ENCODE assay signal across 1 cellular context in genomic region chr7:95871078-95871848, GRCh38.
TF ChIP-seq lines count a peak whose summit lies in the region.

No MANE protein-coding gene starts in this region.

TF ChIP-seq in HEK293, 187 proteins besides CTCF, POLR2A, EP300 and RAD21 (continued from another document):
- TF ChIP-seq, protein P1, sequence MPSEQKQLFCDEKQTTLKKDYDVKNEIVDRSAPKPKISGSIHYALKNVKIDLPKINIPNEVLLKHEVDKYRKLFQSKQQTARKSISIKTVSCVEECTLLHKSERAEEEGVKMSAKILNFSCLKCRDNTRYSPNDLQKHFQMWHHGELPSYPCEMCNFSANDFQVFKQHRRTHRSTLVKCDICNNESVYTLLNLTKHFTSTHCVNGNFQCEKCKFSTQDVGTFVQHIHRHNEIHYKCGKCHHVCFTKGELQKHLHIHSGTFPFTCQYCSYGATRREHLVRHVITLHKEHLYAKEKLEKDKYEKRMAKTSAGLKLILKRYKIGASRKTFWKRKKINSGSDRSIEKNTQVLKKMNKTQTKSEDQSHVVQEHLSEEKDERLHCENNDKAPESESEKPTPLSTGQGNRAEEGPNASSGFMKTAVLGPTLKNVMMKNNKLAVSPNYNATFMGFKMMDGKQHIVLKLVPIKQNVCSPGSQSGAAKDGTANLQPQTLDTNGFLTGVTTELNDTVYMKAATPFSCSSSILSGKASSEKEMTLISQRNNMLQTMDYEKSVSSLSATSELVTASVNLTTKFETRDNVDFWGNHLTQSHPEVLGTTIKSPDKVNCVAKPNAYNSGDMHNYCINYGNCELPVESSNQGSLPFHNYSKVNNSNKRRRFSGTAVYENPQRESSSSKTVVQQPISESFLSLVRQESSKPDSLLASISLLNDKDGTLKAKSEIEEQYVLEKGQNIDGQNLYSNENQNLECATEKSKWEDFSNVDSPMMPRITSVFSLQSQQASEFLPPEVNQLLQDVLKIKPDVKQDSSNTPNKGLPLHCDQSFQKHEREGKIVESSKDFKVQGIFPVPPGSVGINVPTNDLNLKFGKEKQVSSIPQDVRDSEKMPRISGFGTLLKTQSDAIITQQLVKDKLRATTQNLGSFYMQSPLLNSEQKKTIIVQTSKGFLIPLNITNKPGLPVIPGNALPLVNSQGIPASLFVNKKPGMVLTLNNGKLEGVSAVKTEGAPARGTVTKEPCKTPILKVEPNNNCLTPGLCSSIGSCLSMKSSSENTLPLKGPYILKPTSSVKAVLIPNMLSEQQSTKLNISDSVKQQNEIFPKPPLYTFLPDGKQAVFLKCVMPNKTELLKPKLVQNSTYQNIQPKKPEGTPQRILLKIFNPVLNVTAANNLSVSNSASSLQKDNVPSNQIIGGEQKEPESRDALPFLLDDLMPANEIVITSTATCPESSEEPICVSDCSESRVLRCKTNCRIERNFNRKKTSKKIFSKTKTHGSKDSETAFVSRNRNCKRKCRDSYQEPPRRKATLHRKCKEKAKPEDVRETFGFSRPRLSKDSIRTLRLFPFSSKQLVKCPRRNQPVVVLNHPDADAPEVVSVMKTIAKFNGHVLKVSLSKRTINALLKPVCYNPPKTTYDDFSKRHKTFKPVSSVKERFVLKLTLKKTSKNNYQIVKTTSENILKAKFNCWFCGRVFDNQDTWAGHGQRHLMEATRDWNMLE (tag by site-specific recombination; conservative IDR thresholded peaks at IDR 0.05; ENCODE audit: low read depth), result 0 out of 2 replicates have a peak, but pooled peaks have one; percentile 17
- TF ChIP-seq BCL11A (tag by site-specific recombination; IDR thresholded peaks at IDR 0.05; ENCODE audit: low read depth) (no peak), ZNF776 (tag by site-specific recombination; IDR thresholded peaks at IDR 0.05; ENCODE audit: borderline replicate concordance) (no peak), SP2 (tag by site-specific recombination; IDR thresholded peaks at IDR 0.05) (no peak), SCRT1 (tag by site-specific recombination; IDR thresholded peaks at IDR 0.05; ENCODE audit: borderline replicate concordance) (peak; percentile 7; the same call in 1 of the 2 replicates), ZSCAN30 (tag by site-specific recombination; IDR thresholded peaks at IDR 0.05) (peak; percentile 49; the same call in 1 of the 2 replicates), ZBTB17 (tag by site-specific recombination; IDR thresholded peaks at IDR 0.05) (no peak), ZBTB44 (tag by site-specific recombination; IDR thresholded peaks at IDR 0.05) (0 out of 2 replicates have a peak, but pooled peaks have one; percentile 5), ZNF660 (tag by site-specific recombination; IDR thresholded peaks at IDR 0.05) (peak; percentile 58; the same call in 1 of the 2 replicates), ZNF2 (tag by site-specific recombination; IDR thresholded peaks at IDR 0.05) (peak; percentile 46; the same call in 1 of the 2 replicates), BCL6B (tag by site-specific recombination; IDR thresholded peaks at IDR 0.05) (no peak), ZNF843 (tag by site-specific recombination; IDR thresholded peaks at IDR 0.05) (peak; percentile 65; the same call in 1 of the 2 replicates), ZNF549 (tag by site-specific recombination; IDR thresholded peaks at IDR 0.05) (0 out of 2 replicates have a peak, but pooled peaks have one; percentile 7), ZNF341 (tag by site-specific recombination; IDR thresholded peaks at IDR 0.05; ENCODE audit: low read depth) (no peak), PRDM4 (tag by site-specific recombination; IDR thresholded peaks at IDR 0.05) (0 out of 2 replicates have a peak, but pooled peaks have one; percentile 30), ZBTB1 (tag by site-specific recombination; IDR thresholded peaks at IDR 0.05) (no peak), ZXDB (tag by site-specific recombination; IDR thresholded peaks at IDR 0.05) (no peak), ZNF768 (tag by site-specific recombination; IDR thresholded peaks at IDR 0.05) (no peak), TCF7L2 (IDR thresholded peaks at IDR 0.05; ENCODE audit: borderline replicate concordance, low read depth, low read length) (peak; percentile 23; the same call in 1 of the 2 replicates), OSR2 (tag by site-specific recombination; IDR thresholded peaks at IDR 0.05) (peak; percentile 40; the same call in 1 of the 2 replicates), ZNF777 (tag by site-specific recombination; IDR thresholded peaks at IDR 0.05; ENCODE audit: borderline replicate concordance) (no peak), ZBTB20 (tag by site-specific recombination; IDR thresholded peaks at IDR 0.05) (no peak), ZNF510 (tag by site-specific recombination; IDR thresholded peaks at IDR 0.05; ENCODE audit: insufficient replicate concordance) (no peak), ZNF654 (tag by site-specific recombination; IDR thresholded peaks at IDR 0.05; ENCODE audit: low read depth) (peak; percentile 91), PRDM6 (tag by site-specific recombination; IDR thresholded peaks at IDR 0.05) (peak; percentile 59; the same call in 1 of the 2 replicates), ZNF248 (tag by site-specific recombination; IDR thresholded peaks at IDR 0.05) (no peak), ZNF426 (tag by site-specific recombination; IDR thresholded peaks at IDR 0.05) (no peak), FEZF1 (tag by site-specific recombination; IDR thresholded peaks at IDR 0.05) (peak; percentile 76), ZNF561 (tag by site-specific recombination; IDR thresholded peaks at IDR 0.05; ENCODE audit: borderline replicate concordance) (0 out of 2 replicates have a peak, but pooled peaks have one; percentile 15), ZNF792 (tag by site-specific recombination; IDR thresholded peaks at IDR 0.05) (no peak), SP7 (tag by site-specific recombination; IDR thresholded peaks at IDR 0.05) (0 out of 2 replicates have a peak, but pooled peaks have one; percentile 17), ZNF292 (tag by site-specific recombination; IDR thresholded peaks at IDR 0.05; ENCODE audit: borderline replicate concordance, low read depth) (no peak), ZNF626 (tag by site-specific recombination; IDR thresholded peaks at IDR 0.05) (no peak), MZF1 (tag by site-specific recombination; IDR thresholded peaks at IDR 0.05; ENCODE audit: borderline replicate concordance) (no peak; the same call in 1 of the 2 replicates), ZNF670 (tag by site-specific recombination; IDR thresholded peaks at IDR 0.05; ENCODE audit: low read depth) (no peak), ZNF335 (tag by site-specific recombination; conservative IDR thresholded peaks at IDR 0.05) (0 out of 2 replicates have a peak, but pooled peaks have one; percentile 22), ZNF530 (tag by site-specific recombination; IDR thresholded peaks at IDR 0.05; ENCODE audit: low read depth) (no peak), ZBTB8A (tag by site-specific recombination; IDR thresholded peaks at IDR 0.05) (no peak)
